In the genomic region with DNA sequence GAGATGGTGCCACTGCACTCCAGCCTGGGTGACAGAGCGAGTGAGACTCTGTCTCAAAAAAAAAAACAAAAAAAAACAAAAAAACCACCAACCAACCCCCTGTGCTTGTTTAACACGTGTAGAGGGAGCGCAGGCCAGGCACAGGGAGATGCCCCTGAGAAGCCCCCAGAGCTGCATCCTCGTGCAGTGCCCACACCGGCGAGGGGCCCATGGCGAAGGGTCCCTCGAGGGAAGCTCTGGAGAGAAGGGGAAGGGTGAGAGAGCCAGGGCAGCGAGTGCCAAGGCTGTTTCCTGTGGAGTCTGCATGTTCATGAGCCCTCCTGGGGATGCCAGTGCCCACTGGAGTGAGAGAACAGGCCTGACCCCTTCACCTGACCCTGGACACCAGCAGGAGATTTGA, we compare ENCODE assay signal across 21 cellular contexts.
"Had no signal": no experiment of that assay in that cellular context is flagged by ENCODE, and none has a peak within 500 bp of the region (broad histone marks: within the 10 kb centered on the region; RNA-seq: fewer than 3 reads in every experiment).

No MANE protein-coding gene starts in this region.

- H3K27me3 ChIP-seq: brain microvascular endothelial cell, suprapubic skin had no signal

- ATAC-seq: activated naive CD8-positive, alpha-beta T cell treated with anti-CD3 and anti-CD28 coated beads, Interleukin-2, amount 50 U/mL, for 24 hours; esophagus mucosa; stimulated activated naive CD8-positive, alpha-beta T cell treated with anti-CD3 and anti-CD28 coated beads, Interleukin-15, Interleukin-2, amounts not matched to agents 100 U/mL and 50 U/mL, for 24 hours had no signal

- H3K36me3 ChIP-seq: brain microvascular endothelial cell, suprapubic skin had no signal

- H3K4me3 ChIP-seq: suprapubic skin had no signal

- H3K4me3 Mint-ChIP-seq: activated CD4-positive, alpha-beta T cell treated with anti-CD3 and anti-CD28 coated beads, Interleukin-2, amount 10 ng/mL, durations not matched to agents 7 days and 5 days; activated naive CD4-positive, alpha-beta T cell treated with anti-CD3 and anti-CD28 coated beads, Interleukin-2, amount 10 ng/mL, durations not matched to agents 7 days and 5 days; activated naive CD8-positive, alpha-beta T cell treated with anti-CD3 and anti-CD28 coated beads, Interleukin-2, amount 50 U/mL, for 24 hours; nephron progenitor cell had no signal

- H3K9me3 ChIP-seq: suprapubic skin had no signal

- H3K27ac Mint-ChIP-seq: activated CD4-positive, alpha-beta T cell treated with anti-CD3 and anti-CD28 coated beads, Interleukin-2, amount 10 ng/mL, durations not matched to agents 7 days and 5 days; activated naive CD8-positive, alpha-beta T cell treated with anti-CD3 and anti-CD28 coated beads, Interleukin-2, amount 50 U/mL, for 24 hours; nephron progenitor cell had no signal

- H3K36me3 Mint-ChIP-seq: type B pancreatic cell had no signal

- DNase-seq: activated CD4-positive, alpha-beta T cell treated with anti-CD3 and anti-CD28 coated beads, Interleukin-2, amount 10 ng/mL, durations not matched to agents 7 days and 5 days; activated CD8-positive, alpha-beta memory T cell treated with anti-CD3 and anti-CD28 coated beads, Interleukin-2, amount 50 U/mL, for 4 hours; activated effector memory CD4-positive, alpha-beta T cell treated with Interleukin-2 at 50 U/mL for 16 hours; activated naive CD4-positive, alpha-beta T cell treated with anti-CD3 and anti-CD28 coated beads, Interleukin-2, amount 10 ng/mL, durations not matched to agents 7 days and 5 days; activated naive CD8-positive, alpha-beta T cell treated with anti-CD3 and anti-CD28 coated beads, Interleukin-2, amount 50 U/mL, for 24 hours; activated T-cell treated with anti-CD3 and anti-CD28 coated beads, Interleukin-2, amount 50 U/mL, for 48 hours; anterior cingulate cortex; brain microvascular endothelial cell; cerebellar nuclear complex; cortex of kidney; effector CD4-positive, alpha-beta T cell; mesenchymal stem cell; nephron progenitor cell; stimulated activated CD4-positive, alpha-beta T cell treated with anti-CD3 and anti-CD28 coated beads, Interleukin-12 subunit alpha, Interleukin-12 subunit beta, amount 100 ng/mL, for 4 hours; stimulated activated CD4-positive, alpha-beta T cell treated with anti-CD3 and anti-CD28 coated beads, Interleukin-1b, Interleukin-23, amount 100 ng/mL, for 48 hours; stimulated activated CD8-positive, alpha-beta memory T cell treated with anti-CD3 and anti-CD28 coated beads, Interleukin-4, amount 100 ng/mL, for 48 hours; stimulated activated naive CD8-positive, alpha-beta T cell treated with anti-CD3 and anti-CD28 coated beads, Interleukin-15, Interleukin-2, amounts not matched to agents 100 U/mL and 50 U/mL, for 24 hours had no signal

- H3K9me3 Mint-ChIP-seq: activated CD4-positive, alpha-beta T cell treated with anti-CD3 and anti-CD28 coated beads, Interleukin-2, amount 10 ng/mL, durations not matched to agents 7 days and 5 days; activated naive CD8-positive, alpha-beta T cell treated with anti-CD3 and anti-CD28 coated beads, Interleukin-2, amount 50 U/mL, for 24 hours; type B pancreatic cell had no signal

- H3K27ac ChIP-seq: brain microvascular endothelial cell, suprapubic skin had no signal

- H3K27me3 Mint-ChIP-seq: activated CD4-positive, alpha-beta T cell treated with anti-CD3 and anti-CD28 coated beads, Interleukin-2, amount 10 ng/mL, durations not matched to agents 7 days and 5 days; activated naive CD8-positive, alpha-beta T cell treated with anti-CD3 and anti-CD28 coated beads, Interleukin-2, amount 50 U/mL, for 24 hours; progenitor cell of endocrine pancreas; type B pancreatic cell had no signal
